ENCODE assay signal across 9 cellular contexts in genomic region chr18:57587262-57587661, GRCh38. TPM values are rescaled to one million over a fixed set of nuclear protein-coding genes. Genes with fewer than 3 reads are reported as not detected.
A peak's percentile ranks its signal among the peaks of the same experiment; 100 is the strongest.
DNase-seq lines count a peak whose midpoint lies in the region; TF ChIP-seq lines count a peak whose summit lies in the region.
"Had no signal": no experiment of that assay in that cellular context is flagged by ENCODE, and none has a peak within 500 bp of the region (broad histone marks: within the 10 kb centered on the region; RNA-seq: fewer than 3 reads in every experiment).

No MANE protein-coding gene starts in this region.

- no peak overlapping the region for H3K9ac ChIP-seq in neuronal stem cell (ENCODE audit: low read depth, low read length, poor library complexity)

- TF ChIP-seq POLR2A in breast epithelium (IDR thresholded peaks at IDR 0.05): no peak

- no peak overlapping the region for H2BK120ac ChIP-seq in neuronal stem cell (ENCODE audit: low read depth, low read length)

- no peak overlapping the region for H3K23ac ChIP-seq in neuronal stem cell (ENCODE audit: low read depth, low read length, poor library complexity)

- H3K18ac ChIP-seq in neuronal stem cell (ENCODE audit: low read length): no peak overlapping the region

- H3K4me3 ChIP-seq in breast epithelium (no peak overlapping the region), neuronal stem cell (ENCODE audit: low read length in 2 of 2) (no peak overlapping the region), H7 (ENCODE audit: insufficient read depth, low read depth, low read length) (no peak overlapping the region)

- no peak overlapping the region for H3K4me2 ChIP-seq in neuronal stem cell (ENCODE audit: insufficient read depth, low read length, poor library complexity, severe bottlenecking)

- no peak for DNase-seq in breast epithelium (ENCODE audit: low spot score in 2 of 2)
- DNase-seq in neuronal stem cell (ENCODE audit: low spot score): no peak
- DNase-seq in H7: no peak
- DNase-seq in stimulated activated CD4-positive, alpha-beta T cell treated with anti-CD3 and anti-CD28 coated beads, Interleukin-2, amount 100 ng/mL, for 48 hours: no peak
- DNase-seq in SK-N-DZ (ENCODE audit: low spot score): no peak
- DNase-seq in NCI-H2227 (lab: John Stamatoyannopoulos, UW; ENCODE audit: unreplicated experiment): no peak

- no peaks in the 10 kb centered on the region for H3K27me3 Mint-ChIP-seq in IgD-negative memory B cell

- H2AK5ac ChIP-seq in neuronal stem cell (ENCODE audit: low read depth, low read length): no peak overlapping the region

- H3K4me1 ChIP-seq in breast epithelium: peaks cover 0 to 10% of the 10 kb centered on the region in 2 donors
- peaks cover 8 to 9% of the 10 kb centered on the region in 2 donors for H3K4me1 ChIP-seq in neuronal stem cell (ENCODE audit: control insufficient read depth in 2 of 2, insufficient read depth in 1 of 2, low read depth in 1 of 2, low read length in 2 of 2)

- no peak overlapping the region for H3K27ac Mint-ChIP-seq in IgD-negative memory B cell

- no peak overlapping the region for H4K91ac ChIP-seq in neuronal stem cell (ENCODE audit: low read depth, low read length, poor library complexity)

- no peak overlapping the region for H3K4ac ChIP-seq in neuronal stem cell (ENCODE audit: low read length)

- H3K9me3 Mint-ChIP-seq in IgD-negative memory B cell: no peaks in the 10 kb centered on the region

- H3K4me3 Mint-ChIP-seq in IgD-negative memory B cell: peak overlapping the region; percentile 84 to 97 (median 90)

- H2AFZ ChIP-seq in neuronal stem cell (ENCODE audit: low read length): peak overlapping the region; percentile 94

- no peak overlapping the region for H2BK5ac ChIP-seq in neuronal stem cell (ENCODE audit: low read length)

- intact Hi-C loops in breast epithelium (cut with DNase I; ENCODE audit: low total_unique reads): no loop called here

- no peak for TF ChIP-seq CTCF in C4-2B (conservative IDR thresholded peaks at IDR 0.05)
- TF ChIP-seq CTCF in breast epithelium (IDR thresholded peaks at IDR 0.05): no peak

- H3K9me3 ChIP-seq in breast epithelium (no peaks in the 10 kb centered on the region), neuronal stem cell (replicated peaks in 1 of 2; ENCODE audit: control insufficient read depth in 2 of 2, insufficient read depth in 1 of 2, low read depth in 1 of 2, low read length in 2 of 2) (no peaks in the 10 kb centered on the region)
- H3K9me3 ChIP-seq: MG63 had no signal

- no peak overlapping the region for H2BK12ac ChIP-seq in neuronal stem cell (ENCODE audit: low read length)

- H3K14ac ChIP-seq in neuronal stem cell (ENCODE audit: low read length): no peak overlapping the region

- no peaks in the 10 kb centered on the region for H3K79me1 ChIP-seq in neuronal stem cell (ENCODE audit: low read depth, low read length)

- peaks cover 2 to 12% (median 4%) of the 10 kb centered on the region in 3 donors for H3K4me1 Mint-ChIP-seq in IgD-negative memory B cell

- H3K27me3 ChIP-seq in breast epithelium (no peaks in the 10 kb centered on the region), neuronal stem cell (ENCODE audit: control insufficient read depth in 3 of 3, insufficient read depth in 3 of 3, low read depth in 1 of 3, low read length in 3 of 3) (no peaks in the 10 kb centered on the region), H7 (ENCODE audit: control insufficient read depth, insufficient read depth, low read length) (no peaks in the 10 kb centered on the region)
- H3K27me3 ChIP-seq: MG63 had no signal

- no peak overlapping the region for H4K8ac ChIP-seq in neuronal stem cell (ENCODE audit: low read depth, low read length)

- no CpG with 5 or more reads among the region's 11 CpGs for WGBS in neuronal stem cell (ENCODE audit: extremely low coverage in 2 of 2, insufficient read length in 2 of 2, insufficient replicate concordance in 1 of 2), 2 donors

- H3K27ac ChIP-seq in C4-2B (peak overlapping the region; percentile 92), breast epithelium (peak overlapping the region; percentile 91 to 93), neuronal stem cell (replicated peaks; ENCODE audit: low read length) (no peak overlapping the region)

- no peak overlapping the region for H2BK15ac ChIP-seq in neuronal stem cell (ENCODE audit: low read length)

- H3K36me3 Mint-ChIP-seq in IgD-negative memory B cell: no peaks in the 10 kb centered on the region

- no peaks in the 10 kb centered on the region for H3K36me3 ChIP-seq in breast epithelium
- H3K36me3 ChIP-seq in neuronal stem cell (replicated peaks in 1 of 2; ENCODE audit: control insufficient read depth in 2 of 2, insufficient read depth in 2 of 2, low read length in 2 of 2): peaks cover 0 to 6% of the 10 kb centered on the region in 2 donors
- H3K36me3 ChIP-seq in H7 (replicated peaks; ENCODE audit: control insufficient read depth, insufficient read depth, low read length): no peaks in the 10 kb centered on the region; the same call in 1 of the 2 replicates
- H3K36me3 ChIP-seq: MG63 had no signal

RNA-seq across cellular contexts. Expression of gene FECH, which starts 0.8 kb away (rescaled TPM):
- polyA plus RNA-seq in IgD-negative memory B cell: 13.2 TPM
- total RNA-seq in breast epithelium: 10 to 100 TPM; 31.1 to 40.2 (median 37.3) TPM
- 20.1 TPM for polyA plus RNA-seq in neuronal stem cell (2013, experiment 1 of 2)
- polyA plus RNA-seq in neuronal stem cell (2013, experiment 2 of 2): 21.6 TPM
- total RNA-seq in H7 (2014; rRNA removed; shearing (Covaris generic)): 30.4 and 33.0 TPM in 2 replicates
- polyA plus RNA-seq in SK-N-DZ (2014; cell fraction: cytosol; rRNA removed): 56.8 and 80.0 TPM in 2 replicates
- polyA plus RNA-seq in SK-N-DZ (2014; cell fraction: nucleus; rRNA removed): 32.8 and 43.8 TPM in 2 replicates

RNA-seq across cellular contexts. Expression of gene NARS1, which starts 34.4 kb away (rescaled TPM):
- 45.0 TPM for polyA plus RNA-seq in IgD-negative memory B cell
- 100 to 1,000 TPM; 134 to 135 (median 135) TPM for total RNA-seq in breast epithelium
- 62.2 TPM for polyA plus RNA-seq in neuronal stem cell (2013, experiment 1 of 2)
- polyA plus RNA-seq in neuronal stem cell (2013, experiment 2 of 2): 59.1 TPM
- 198 and 205 TPM in 2 replicates for total RNA-seq in H7 (2014; rRNA removed; shearing (Covaris generic))
- 125 and 128 TPM in 2 replicates for polyA plus RNA-seq in SK-N-DZ (2014; cell fraction: cytosol; rRNA removed)
- polyA plus RNA-seq in SK-N-DZ (2014; cell fraction: nucleus; rRNA removed): 203 and 217 TPM in 2 replicates
